17 cellular contexts compared by ENCODE assay signal in genomic region chr9:108842610-108843295, GRCh38. TPM values are rescaled to one million over a fixed set of nuclear protein-coding genes. Genes with fewer than 3 reads are reported as not detected.
DNase-seq lines count a peak whose midpoint lies in the region; FAIRE-seq and TF ChIP-seq lines count a peak whose summit lies in the region.
"Had no signal": no experiment of that assay in that cellular context is flagged by ENCODE, and none has a peak within 500 bp of the region (broad histone marks: within the 10 kb centered on the region; RNA-seq: fewer than 3 reads in every experiment).

No MANE protein-coding gene starts in this region.

- H3K27ac ChIP-seq in neural progenitor cell = no peak overlapping the region

- no peaks in the 10 kb centered on the region for H4K20me1 ChIP-seq in neural progenitor cell (ENCODE audit: low read depth)

- H3K27me3 ChIP-seq in neural progenitor cell = no peaks in the 10 kb centered on the region

- H3K4me3 ChIP-seq in neural progenitor cell = no peak overlapping the region

- no peak overlapping the region for H3K4me2 ChIP-seq in neural progenitor cell

- H3K36me3 ChIP-seq in neural progenitor cell = no peaks in the 10 kb centered on the region

- H3K4me1 ChIP-seq in neural progenitor cell = no peaks in the 10 kb centered on the region

- H3K27me3 Mint-ChIP-seq in activated CD4-positive, alpha-beta T cell treated with anti-CD3 and anti-CD28 coated beads, Interleukin-2, amount 10 ng/mL, durations not matched to agents 7 days and 5 days = peaks cover 2% of the 10 kb centered on the region
- peaks cover 2% of the 10 kb centered on the region for H3K27me3 Mint-ChIP-seq in activated T-helper 2 cell treated with anti-CD3 and anti-CD28 coated beads, Interferon-gamma antibody, Interleukin-2, Interleukin-4, amounts not matched to agents 10 μg/mL and 5 μg/mL and 100 μg/mL, durations not matched to agents 14 hours and 24 hours and 36 hours (ENCODE audit: low read depth)
- H3K27me3 Mint-ChIP-seq in neural progenitor cell (ENCODE audit: insufficient read depth, low read depth) = no peaks in the 10 kb centered on the region

- no peaks in the 10 kb centered on the region for H3K9me3 Mint-ChIP-seq in activated CD4-positive, alpha-beta T cell treated with anti-CD3 and anti-CD28 coated beads, Interleukin-2, amount 10 ng/mL, durations not matched to agents 7 days and 5 days
- H3K9me3 Mint-ChIP-seq in activated T-helper 2 cell treated with anti-CD3 and anti-CD28 coated beads, Interferon-gamma antibody, Interleukin-2, Interleukin-4, amounts not matched to agents 10 μg/mL and 5 μg/mL and 100 μg/mL, durations not matched to agents 14 hours and 24 hours and 36 hours = no peaks in the 10 kb centered on the region
- no peaks in the 10 kb centered on the region for H3K9me3 Mint-ChIP-seq in neural progenitor cell

- FAIRE-seq in GM12891 (lab: Jason Lieb, UNC) = no peak
- FAIRE-seq: GM19239 had no signal

- H3F3A ChIP-seq in neural progenitor cell (ENCODE audit: low read depth) = no peaks in the 10 kb centered on the region

- H3K36me3 Mint-ChIP-seq in activated CD4-positive, alpha-beta T cell treated with anti-CD3 and anti-CD28 coated beads, Interleukin-2, amount 10 ng/mL, durations not matched to agents 7 days and 5 days (ENCODE audit: low read depth) = no peaks in the 10 kb centered on the region
- no peaks in the 10 kb centered on the region for H3K36me3 Mint-ChIP-seq in activated T-helper 2 cell treated with anti-CD3 and anti-CD28 coated beads, Interferon-gamma antibody, Interleukin-2, Interleukin-4, amounts not matched to agents 10 μg/mL and 5 μg/mL and 100 μg/mL, durations not matched to agents 14 hours and 24 hours and 36 hours (ENCODE audit: low read depth)
- no peaks in the 10 kb centered on the region for H3K36me3 Mint-ChIP-seq in neural progenitor cell

- H3K9me3 ChIP-seq in neural progenitor cell (ENCODE audit: low read depth) = no peaks in the 10 kb centered on the region

- peak overlapping the region; percentile 52 for H3K27ac Mint-ChIP-seq in activated CD4-positive, alpha-beta T cell treated with anti-CD3 and anti-CD28 coated beads, Interleukin-2, amount 10 ng/mL, durations not matched to agents 7 days and 5 days
- peak overlapping the region; percentile 58 for H3K27ac Mint-ChIP-seq in activated T-helper 2 cell treated with anti-CD3 and anti-CD28 coated beads, Interferon-gamma antibody, Interleukin-2, Interleukin-4, amounts not matched to agents 10 μg/mL and 5 μg/mL and 100 μg/mL, durations not matched to agents 14 hours and 24 hours and 36 hours
- no peak overlapping the region for H3K27ac Mint-ChIP-seq in neural progenitor cell

- CTCF ChIA-PET in activated CD4-positive, alpha-beta T cell treated with anti-CD3 and anti-CD28 coated beads, Interleukin-2, amount 10 ng/mL, durations not matched to agents 7 days and 5 days (lab: Charles Lee) = interaction anchor here (0.7 to 1.5 kb wide), 2 partner anchors 9 to 42 kb away, joined by 3 read pairs; no protein-coding TSS in a partner anchor

- H3K79me2 ChIP-seq in neural progenitor cell (ENCODE audit: low read depth) = no peaks in the 10 kb centered on the region

- intact Hi-C loops in activated T-helper 2 cell treated with anti-CD3 and anti-CD28 coated beads, Interferon-gamma antibody, Interleukin-2, Interleukin-4, amounts not matched to agents 10 μg/mL and 5 μg/mL and 100 μg/mL, durations not matched to agents 14 hours and 24 hours and 36 hours (cut with micrococcal nuclease) = no loop called here

- in situ Hi-C loops in KBM-7 (cut with MboI; ENCODE audit: low pct_unique_long_range_greater_than_20kb, low sequenced_read_pairs) = no loop called here

- H3K9ac ChIP-seq in neural progenitor cell = no peak overlapping the region

- peak overlapping the region; percentile 28 for H3K4me3 Mint-ChIP-seq in activated CD4-positive, alpha-beta T cell treated with anti-CD3 and anti-CD28 coated beads, Interleukin-2, amount 10 ng/mL, durations not matched to agents 7 days and 5 days
- peak overlapping the region; percentile 66 for H3K4me3 Mint-ChIP-seq in activated T-helper 2 cell treated with anti-CD3 and anti-CD28 coated beads, Interferon-gamma antibody, Interleukin-2, Interleukin-4, amounts not matched to agents 10 μg/mL and 5 μg/mL and 100 μg/mL, durations not matched to agents 14 hours and 24 hours and 36 hours (ENCODE audit: low read depth)
- no peak overlapping the region for H3K4me3 Mint-ChIP-seq in neural progenitor cell

- no peak for TF ChIP-seq CTCF in neural progenitor cell (IDR thresholded peaks at IDR 0.05)

- POLR2A ChIA-PET in activated CD4-positive, alpha-beta T cell treated with anti-CD3 and anti-CD28 coated beads, Interleukin-2, amount 10 ng/mL, durations not matched to agents 7 days and 5 days (lab: Charles Lee) = no interaction called here

- peak overlapping the region; percentile 34 for H2AFZ ChIP-seq in neural progenitor cell (replicated peaks)

- peaks cover 12% of the 10 kb centered on the region for H3K4me1 Mint-ChIP-seq in activated CD4-positive, alpha-beta T cell treated with anti-CD3 and anti-CD28 coated beads, Interleukin-2, amount 10 ng/mL, durations not matched to agents 7 days and 5 days
- H3K4me1 Mint-ChIP-seq in activated T-helper 2 cell treated with anti-CD3 and anti-CD28 coated beads, Interferon-gamma antibody, Interleukin-2, Interleukin-4, amounts not matched to agents 10 μg/mL and 5 μg/mL and 100 μg/mL, durations not matched to agents 14 hours and 24 hours and 36 hours (ENCODE audit: low read depth) = peaks cover 9% of the 10 kb centered on the region
- peaks cover 6% of the 10 kb centered on the region for H3K4me1 Mint-ChIP-seq in neural progenitor cell

- no peak for TF ChIP-seq POLR2A in GM12891 (IDR thresholded peaks at IDR 0.05; ENCODE audit: low read depth, low read length)

- peak; percentile 11 for DNase-seq in activated CD4-positive, alpha-beta T cell treated with anti-CD3 and anti-CD28 coated beads, Interleukin-2, amount 10 ng/mL, durations not matched to agents 7 days and 5 days
- DNase-seq in activated CD4-positive, alpha-beta T cell treated with anti-CD3 and anti-CD28 coated beads for 1 hour = no peak
- DNase-seq in KBM-7 = peak; percentile 28
- DNase-seq in activated T-helper 2 cell treated with anti-CD3 and anti-CD28 coated beads, Interferon-gamma antibody, Interleukin-2, Interleukin-4, amounts not matched to agents 10 μg/mL and 5 μg/mL and 100 μg/mL, durations not matched to agents 14 hours and 24 hours and 36 hours (ENCODE audit: low spot score) = no peak
- DNase-seq in neural progenitor cell (ENCODE audit: low spot score) = no peak
- no peak for DNase-seq in GM12891 (ENCODE audit: insufficient read length, low spot score)
- no peak for DNase-seq in activated CD4-positive, CD25-positive, alpha-beta regulatory T cell (lab: John Stamatoyannopoulos, UW)
- no peak for DNase-seq in NCI-H226
- DNase-seq: ACHN, DMS53, HCEC 1CT, NCI-H524, occipital lobe had no signal

TF ChIP-seq in GM12891, 5 proteins besides CTCF, POLR2A, EP300 and RAD21:
- no peak for TF ChIP-seq POU2F2 (IDR thresholded peaks at IDR 0.05; ENCODE audit: low read depth, low read length)
- no peak for TF ChIP-seq PAX5 (IDR thresholded peaks at IDR 0.05; ENCODE audit: insufficient read depth, low read length, severe bottlenecking)
- no peak for TF ChIP-seq POLR2AphosphoS5 (IDR thresholded peaks at IDR 0.05; ENCODE audit: low read depth, low read length)
- no peak for TF ChIP-seq SPI1 (IDR thresholded peaks at IDR 0.05; ENCODE audit: low read depth, low read length)
- TF ChIP-seq TAF1 (IDR thresholded peaks at IDR 0.05; ENCODE audit: low read depth, low read length) = no peak

RNA-seq across cellular contexts. Expression of gene ACTL7B, which starts 13.0 kb away (rescaled TPM):
- total RNA-seq in activated CD4-positive, alpha-beta T cell treated with anti-CD3 and anti-CD28 coated beads, Interleukin-2, amount 10 ng/mL, durations not matched to agents 7 days and 5 days = not detected
- total RNA-seq in activated T-helper 2 cell treated with anti-CD3 and anti-CD28 coated beads, Interferon-gamma antibody, Interleukin-2, Interleukin-4, amounts not matched to agents 10 μg/mL and 5 μg/mL and 100 μg/mL, durations not matched to agents 14 hours and 24 hours and 36 hours = 0.11 TPM in 1 of 2 replicates, not detected in the other
- not detected in 2 replicates for total RNA-seq in neural progenitor cell (ENCODE audit: low replicate concordance)
- 0.04 TPM for polyA plus RNA-seq in GM12891 (2012; ENCODE audit: low read depth, missing spikeins)
- total RNA-seq: lower leg skin, occipital lobe, Right ventricle myocardium inferior had no signal

RNA-seq across cellular contexts. Expression of gene ACTL7A, which starts 19.3 kb away (rescaled TPM):
- total RNA-seq in activated CD4-positive, alpha-beta T cell treated with anti-CD3 and anti-CD28 coated beads, Interleukin-2, amount 10 ng/mL, durations not matched to agents 7 days and 5 days = not detected
- total RNA-seq in activated T-helper 2 cell treated with anti-CD3 and anti-CD28 coated beads, Interferon-gamma antibody, Interleukin-2, Interleukin-4, amounts not matched to agents 10 μg/mL and 5 μg/mL and 100 μg/mL, durations not matched to agents 14 hours and 24 hours and 36 hours = not detected in 2 replicates
- not detected in 2 replicates for total RNA-seq in neural progenitor cell (ENCODE audit: low replicate concordance)
- polyA plus RNA-seq in GM12891 (2012; ENCODE audit: low read depth, missing spikeins) = not detected
- total RNA-seq: lower leg skin, occipital lobe, Right ventricle myocardium inferior had no signal
- polyA plus RNA-seq: esophagus had no signal

Comparison
In these comparisons a context has a peak if more than half of its experiments do, and no peak if none do; other contexts are left out.
1. DNase-seq: peak in activated CD4-positive, alpha-beta T cell treated with anti-CD3 and anti-CD28 coated beads, Interleukin-2, amount 10 ng/mL, durations not matched to agents 7 days and 5 days (single experiment) and KBM-7 (single experiment); none in activated CD4-positive, alpha-beta T cell treated with anti-CD3 and anti-CD28 coated beads for 1 hour (single experiment), activated T-helper 2 cell treated with anti-CD3 and anti-CD28 coated beads, Interferon-gamma antibody, Interleukin-2, Interleukin-4, amounts not matched to agents 10 μg/mL and 5 μg/mL and 100 μg/mL, durations not matched to agents 14 hours and 24 hours and 36 hours (single experiment), neural progenitor cell (single experiment), GM12891 (single experiment), activated CD4-positive, CD25-positive, alpha-beta regulatory T cell (0 of 4) and NCI-H226 (single experiment).